ENCODE assay signal across 12 cellular contexts in the genomic region with DNA sequence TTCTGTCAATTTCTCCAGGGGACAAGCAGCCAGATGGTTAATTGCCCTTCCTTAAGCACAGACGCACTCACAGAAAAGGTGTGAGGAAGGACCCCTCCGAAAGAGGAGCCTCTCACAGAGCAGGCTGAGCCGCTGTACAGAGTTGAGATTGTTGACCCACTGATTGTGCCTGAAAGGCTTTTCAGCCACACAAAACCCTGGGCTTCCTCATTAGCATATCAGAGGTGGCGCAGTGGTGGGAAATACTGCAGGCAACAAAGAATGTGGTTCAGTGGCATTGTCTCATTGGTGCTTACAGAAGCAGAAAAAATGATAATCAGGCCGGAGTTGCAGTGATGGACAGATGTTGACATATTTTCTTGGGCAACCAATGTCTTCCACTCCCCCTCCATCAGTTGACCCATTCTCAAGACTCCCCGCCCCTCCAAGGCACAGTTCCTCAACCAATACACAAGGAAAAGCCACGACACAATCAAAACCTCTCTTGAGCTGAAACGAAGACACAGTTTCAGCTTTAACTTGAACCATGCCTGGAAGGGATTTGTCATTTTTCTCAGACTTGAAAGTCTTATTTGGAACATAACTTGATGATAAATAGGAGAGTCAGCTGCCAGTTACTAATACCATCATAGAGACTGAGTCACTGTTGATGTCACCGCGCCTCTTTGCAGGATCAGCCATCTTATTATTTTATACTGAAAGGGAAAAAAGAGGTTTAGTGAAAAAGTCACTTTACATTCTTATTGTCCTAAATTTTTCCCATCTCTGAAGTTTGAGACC. TPM values are rescaled to one million over a fixed set of nuclear protein-coding genes. Genes with fewer than 3 reads are reported as not detected.
DNase-seq lines count a peak whose midpoint lies in the region; ATAC-seq and TF ChIP-seq lines count a peak whose summit lies in the region.
"Had no signal": no experiment of that assay in that cellular context is flagged by ENCODE, and none has a peak within 500 bp of the region (broad histone marks: within the 10 kb centered on the region; RNA-seq: fewer than 3 reads in every experiment).

No MANE protein-coding gene starts in this region.

- no peaks in the 10 kb centered on the region for H3K9me3 ChIP-seq in sigmoid colon

- peak overlapping the region; percentile 65 for H3K4me3 ChIP-seq in GM12865 (ENCODE audit: low read depth, low read length)
- H3K4me3 ChIP-seq in sigmoid colon: no peak overlapping the region

- intact Hi-C loops in sigmoid colon (cut with DNase I): no loop called here

- H3K27me3 ChIP-seq in sigmoid colon: no peaks in the 10 kb centered on the region

- no peak for TF ChIP-seq EP300 in sigmoid colon (IDR thresholded peaks at IDR 0.05)

- H3K36me3 ChIP-seq in sigmoid colon: no peaks in the 10 kb centered on the region

- H3K4me1 ChIP-seq in sigmoid colon: no peaks in the 10 kb centered on the region

- no peak overlapping the region for H3K27ac ChIP-seq in sigmoid colon

- ATAC-seq in GM19351 (IDR thresholded peaks at IDR 0.05; ENCODE audit: unreplicated experiment) (peak; percentile 37), GM18498 (IDR thresholded peaks at IDR 0.05; ENCODE audit: unreplicated experiment) (no peak)
- ATAC-seq: right cardiac atrium had no signal

- 92% methylated on average over 10 of the region's 10 CpGs for WGBS in sigmoid colon, 2 donors

- DNase-seq in GM12865 (ENCODE audit: low read depth) (peak; percentile 68), astrocyte of the hippocampus (ENCODE audit: low read depth, low spot score) (peak; percentile 83), left kidney (ENCODE audit: low read depth, low spot score) (peak; percentile 21), sigmoid colon (no peak), NCI-H1048 (lab: John Stamatoyannopoulos, UW) (no peak)
- DNase-seq: CD4-positive, alpha-beta memory T cell; dermis blood vessel endothelial cell; kidney glomerular epithelial cell; right cardiac atrium had no signal

- TF ChIP-seq CTCF in GM12865 (IDR thresholded peaks at IDR 0.05; ENCODE audit: insufficient read depth, low read depth, low read length, missing control alignments) (no peak), sigmoid colon (IDR thresholded peaks at IDR 0.05) (no peak)

- TF ChIP-seq POLR2A in sigmoid colon (IDR thresholded peaks at IDR 0.05): no peak

RNA-seq across cellular contexts. Expression of a gene that starts 53.0 kb away (rescaled TPM):
- total RNA-seq in sigmoid colon: not detected
- not detected for polyA plus RNA-seq in sigmoid colon
- total RNA-seq: CD4-positive, alpha-beta memory T cell; dermis blood vessel endothelial cell; right cardiac atrium had no signal
- polyA plus RNA-seq: CD4-positive, alpha-beta memory T cell; right cardiac atrium; thymus had no signal

Comparison
In these comparisons a context has a peak if more than half of its experiments do, and no peak if none do; other contexts are left out.
1. DNase-seq: peak in GM12865 (single experiment), astrocyte of the hippocampus (single experiment) and left kidney (single experiment); none in sigmoid colon (single experiment) and NCI-H1048 (single experiment).